Comparison of ENCODE assay signal across 2 cellular contexts in the genomic region with DNA sequence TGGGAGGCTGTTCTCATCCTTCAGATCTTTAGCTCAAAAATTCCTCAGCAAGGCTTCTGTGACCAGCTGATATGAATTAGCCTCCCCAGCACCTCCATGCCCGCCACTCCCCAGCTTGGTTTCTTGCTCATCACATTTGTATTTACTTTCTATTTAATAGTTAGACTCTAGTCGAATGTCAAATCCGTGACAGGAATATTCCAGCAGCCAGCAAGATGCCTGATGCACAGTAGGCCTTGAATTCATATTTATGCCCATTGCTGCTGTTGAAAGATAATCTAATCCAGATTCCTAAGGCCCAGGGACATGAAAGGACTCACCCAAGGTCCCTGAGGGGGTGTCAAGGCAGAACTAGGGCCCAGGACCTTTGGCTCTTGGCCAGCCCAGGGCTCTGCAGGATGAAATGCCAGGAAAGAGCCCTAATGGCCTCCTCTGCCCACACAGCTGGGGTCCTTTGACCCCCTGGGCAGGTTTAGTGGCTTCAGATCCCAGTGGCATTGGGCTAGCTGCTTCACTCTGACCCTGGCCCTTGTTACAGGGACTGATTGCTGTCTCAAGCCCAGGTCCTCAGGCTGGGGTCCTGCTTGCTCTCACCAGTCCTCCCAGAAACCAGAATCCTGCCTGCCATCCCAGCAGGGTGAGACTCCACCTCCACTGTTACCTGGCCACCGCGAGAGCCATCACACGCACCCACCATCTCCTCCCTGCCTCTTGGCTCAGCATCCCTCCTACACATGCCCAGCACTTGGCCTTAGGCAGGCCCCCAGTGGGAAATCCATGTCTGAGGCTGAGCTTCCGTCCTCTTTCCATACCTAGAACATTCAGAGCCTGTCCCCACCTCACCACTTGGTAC.
TF ChIP-seq lines count a peak whose summit lies in the region.

No MANE protein-coding gene starts in this region.

TF ChIP-seq in SK-N-SH, 30 proteins besides CTCF, POLR2A, EP300 and RAD21 (continued from another document):
- TF ChIP-seq, protein P1, sequence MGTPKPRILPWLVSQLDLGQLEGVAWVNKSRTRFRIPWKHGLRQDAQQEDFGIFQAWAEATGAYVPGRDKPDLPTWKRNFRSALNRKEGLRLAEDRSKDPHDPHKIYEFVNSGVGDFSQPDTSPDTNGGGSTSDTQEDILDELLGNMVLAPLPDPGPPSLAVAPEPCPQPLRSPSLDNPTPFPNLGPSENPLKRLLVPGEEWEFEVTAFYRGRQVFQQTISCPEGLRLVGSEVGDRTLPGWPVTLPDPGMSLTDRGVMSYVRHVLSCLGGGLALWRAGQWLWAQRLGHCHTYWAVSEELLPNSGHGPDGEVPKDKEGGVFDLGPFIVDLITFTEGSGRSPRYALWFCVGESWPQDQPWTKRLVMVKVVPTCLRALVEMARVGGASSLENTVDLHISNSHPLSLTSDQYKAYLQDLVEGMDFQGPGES (IDR thresholded peaks at IDR 0.05; ENCODE audit: low read depth, low read length): no peak
- TF ChIP-seq MEF2A (IDR thresholded peaks at IDR 0.05; ENCODE audit: borderline replicate concordance, low read depth) (no peak), NRF1 (IDR thresholded peaks at IDR 0.05; ENCODE audit: low read depth, low read length) (no peak), ELF1 (IDR thresholded peaks at IDR 0.05) (no peak)

TF ChIP-seq in SK-N-SH treated with all-trans-retinoic acid at 6 μM for 48 hours, 23 proteins besides CTCF, POLR2A, EP300 and RAD21 (continued from another document):
- TF ChIP-seq, protein P2, sequence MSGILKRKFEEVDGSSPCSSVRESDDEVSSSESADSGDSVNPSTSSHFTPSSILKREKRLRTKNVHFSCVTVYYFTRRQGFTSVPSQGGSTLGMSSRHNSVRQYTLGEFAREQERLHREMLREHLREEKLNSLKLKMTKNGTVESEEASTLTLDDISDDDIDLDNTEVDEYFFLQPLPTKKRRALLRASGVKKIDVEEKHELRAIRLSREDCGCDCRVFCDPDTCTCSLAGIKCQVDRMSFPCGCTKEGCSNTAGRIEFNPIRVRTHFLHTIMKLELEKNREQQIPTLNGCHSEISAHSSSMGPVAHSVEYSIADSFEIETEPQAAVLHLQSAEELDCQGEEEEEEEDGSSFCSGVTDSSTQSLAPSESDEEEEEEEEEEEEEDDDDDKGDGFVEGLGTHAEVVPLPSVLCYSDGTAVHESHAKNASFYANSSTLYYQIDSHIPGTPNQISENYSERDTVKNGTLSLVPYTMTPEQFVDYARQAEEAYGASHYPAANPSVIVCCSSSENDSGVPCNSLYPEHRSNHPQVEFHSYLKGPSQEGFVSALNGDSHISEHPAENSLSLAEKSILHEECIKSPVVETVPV (CRISPR knock-in tag; IDR thresholded peaks at IDR 0.05): no peak
- no peak for TF ChIP-seq ZNF70 (CRISPR knock-in tag; IDR thresholded peaks at IDR 0.05)
- no peak for TF ChIP-seq TOX (CRISPR knock-in tag; IDR thresholded peaks at IDR 0.05; ENCODE audit: borderline replicate concordance)
- no peak for TF ChIP-seq SNAI2 (CRISPR knock-in tag; IDR thresholded peaks at IDR 0.05)
- no peak for TF ChIP-seq ZC3H10 (CRISPR knock-in tag; IDR thresholded peaks at IDR 0.05)
- TF ChIP-seq POU6F1 (CRISPR knock-in tag; IDR thresholded peaks at IDR 0.05; ENCODE audit: borderline replicate concordance, low read depth): no peak
- TF ChIP-seq, protein P3, sequence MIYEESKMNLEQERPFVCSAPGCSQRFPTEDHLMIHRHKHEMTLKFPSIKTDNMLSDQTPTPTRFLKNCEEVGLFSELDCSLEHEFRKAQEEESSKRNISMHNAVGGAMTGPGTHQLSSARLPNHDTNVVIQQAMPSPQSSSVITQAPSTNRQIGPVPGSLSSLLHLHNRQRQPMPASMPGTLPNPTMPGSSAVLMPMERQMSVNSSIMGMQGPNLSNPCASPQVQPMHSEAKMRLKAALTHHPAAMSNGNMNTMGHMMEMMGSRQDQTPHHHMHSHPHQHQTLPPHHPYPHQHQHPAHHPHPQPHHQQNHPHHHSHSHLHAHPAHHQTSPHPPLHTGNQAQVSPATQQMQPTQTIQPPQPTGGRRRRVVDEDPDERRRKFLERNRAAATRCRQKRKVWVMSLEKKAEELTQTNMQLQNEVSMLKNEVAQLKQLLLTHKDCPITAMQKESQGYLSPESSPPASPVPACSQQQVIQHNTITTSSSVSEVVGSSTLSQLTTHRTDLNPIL (CRISPR knock-in tag; IDR thresholded peaks at IDR 0.05; ENCODE audit: low read depth): no peak
- TF ChIP-seq BACH2 (CRISPR knock-in tag; IDR thresholded peaks at IDR 0.05; ENCODE audit: borderline replicate concordance): no peak
- TF ChIP-seq ARNTL (CRISPR knock-in tag; IDR thresholded peaks at IDR 0.05; ENCODE audit: borderline replicate concordance, low read depth): no peak
- no peak for TF ChIP-seq ZNF8 (CRISPR knock-in tag; IDR thresholded peaks at IDR 0.05)
- no peak for TF ChIP-seq TCF4 (CRISPR knock-in tag; IDR thresholded peaks at IDR 0.05; ENCODE audit: borderline replicate concordance)
